ENCODE assay signal across 17 cellular contexts in the genomic region with DNA sequence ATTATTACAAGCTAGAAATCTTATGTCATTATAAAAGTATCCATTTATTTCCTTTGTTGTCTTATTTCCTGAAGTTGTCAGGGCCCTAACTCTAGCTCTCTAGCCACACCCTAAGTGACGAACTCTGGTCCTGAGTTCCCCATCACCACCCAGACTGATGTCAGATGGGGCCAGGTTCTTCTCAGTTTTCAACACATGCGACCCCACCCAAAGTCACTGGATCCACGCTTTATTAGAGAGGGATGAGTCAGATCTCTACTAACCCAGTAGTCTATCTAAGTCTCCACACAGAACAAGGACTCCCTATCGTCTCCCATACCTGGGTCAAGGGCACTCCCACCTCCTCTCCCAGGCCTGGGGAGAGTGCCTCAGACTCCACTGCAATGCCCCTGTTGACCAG. TPM values are rescaled to one million over a fixed set of nuclear protein-coding genes. Genes with fewer than 3 reads are reported as not detected.
DNase-seq lines count a peak whose midpoint lies in the region; ATAC-seq, FAIRE-seq and TF ChIP-seq lines count a peak whose summit lies in the region.
"Had no signal": no experiment of that assay in that cellular context is flagged by ENCODE, and none has a peak within 500 bp of the region (broad histone marks: within the 10 kb centered on the region; RNA-seq: fewer than 3 reads in every experiment).

No MANE protein-coding gene starts in this region.

- WGBS in hepatocyte (ENCODE audit: low lambda C conversion rate, missing lambda C conversion rate) = 71% methylated on average over 4 of the region's 4 CpGs
- whole genome bisulfite sequencing in HepG2 (ENCODE audit: low lambda C conversion rate) = 3% methylated on average over 4 of the region's 4 CpGs

- in situ Hi-C loops in HepG2 (cut with HindIII; ENCODE audit: extremely low pct_ligation_motif_present, low pct_unique_long_range_greater_than_20kb) = no loop called here

- H3K9me3 Mint-ChIP-seq in osteocyte (ENCODE audit: unreplicated experiment) = no peaks in the 10 kb centered on the region
- H3K9me3 Mint-ChIP-seq: neural progenitor cell had no signal

- no peak for ATAC-seq in GM21529 (IDR thresholded peaks at IDR 0.05; ENCODE audit: unreplicated experiment)
- ATAC-seq in HepG2 = no peak

- H3K4me3 Mint-ChIP-seq in osteocyte (ENCODE audit: unreplicated experiment) = no peak overlapping the region
- H3K4me3 Mint-ChIP-seq: neural progenitor cell had no signal

- H3K36me3 Mint-ChIP-seq in osteocyte (ENCODE audit: unreplicated experiment) = no peaks in the 10 kb centered on the region
- H3K36me3 Mint-ChIP-seq: neural progenitor cell had no signal

- H2AFZ ChIP-seq in hepatocyte = no peak overlapping the region
- H2AFZ ChIP-seq in HepG2 (ENCODE audit: low read length) = no peak overlapping the region
- H2AFZ ChIP-seq: neural progenitor cell had no signal

- FAIRE-seq in bronchial epithelial cell (lab: Jason Lieb, UNC) (no peak), HepG2 (lab: Jason Lieb, UNC) (no peak)

- H3K4me1 ChIP-seq in hepatocyte (ENCODE audit: insufficient read depth) = no peaks in the 10 kb centered on the region
- H3K4me1 ChIP-seq in HepG2 (ENCODE audit: insufficient read depth, low read length) = peaks cover 4% of the 10 kb centered on the region
- H3K4me1 ChIP-seq: adrenal gland, neural progenitor cell had no signal

- POLR2A ChIA-PET in HepG2 (lab: Yijun Ruan, JAX) = no interaction called here

- H4K20me1 ChIP-seq in hepatocyte (ENCODE audit: insufficient read depth, poor library complexity, severe bottlenecking) = no peaks in the 10 kb centered on the region
- no peaks in the 10 kb centered on the region for H4K20me1 ChIP-seq in HepG2 (ENCODE audit: insufficient read depth, low read length)

- no peak overlapping the region for H3K27ac Mint-ChIP-seq in osteocyte (ENCODE audit: unreplicated experiment)
- H3K27ac Mint-ChIP-seq: neural progenitor cell had no signal

- TF ChIP-seq CTCF in AG10803 (conservative IDR thresholded peaks at IDR 0.05; ENCODE audit: low read length) (no peak), bronchial epithelial cell (IDR thresholded peaks at IDR 0.05; ENCODE audit: insufficient read depth, low read length, severe bottlenecking) (no peak), hepatocyte (IDR thresholded peaks at IDR 0.05; ENCODE audit: poor library complexity) (no peak), osteocyte (IDR thresholded peaks at IDR 0.05) (no peak), HepG2 (CRISPR knock-in tag; IDR thresholded peaks at IDR 0.05) (no peak)

- H3K9me2 ChIP-seq in hepatocyte (replicated peaks; ENCODE audit: insufficient read depth) = no peaks in the 10 kb centered on the region

- DNase-seq in AG10803 (ENCODE audit: low read depth) (peak; percentile 25), HUDEP-2 (lab: John Stamatoyannopoulos, UW; ENCODE audit: unreplicated experiment in 76 of 76) (peak in 62 of 76 experiments; percentile 4 to 72 (median 34)), bronchial epithelial cell (ENCODE audit: low read depth) (peak; percentile 73), hepatocyte (ENCODE audit: low spot score) (peak; percentile 39), NCI-H446 treated with DMSO at 0.1 percent for 48 hours (lab: John Stamatoyannopoulos, UW) (no peak), osteocyte (ENCODE audit: extremely low spot score, unreplicated experiment) (no peak), HepG2 (ENCODE audit: low spot score) (no peak)
- DNase-seq: activated CD8-positive, alpha-beta memory T cell treated with anti-CD3 and anti-CD28 coated beads, Interleukin-2, amount 50 U/mL, for 4 hours; adrenal gland; MV-4-11; NCI-H510A treated with DMSO at 0.1 percent for 48 hours; SHP77 treated with DMSO at 0.1 percent for 48 hours; stimulated activated CD4-positive, alpha-beta T cell treated with anti-CD3 and anti-CD28 coated beads, Interleukin-12 subunit alpha, Interleukin-12 subunit beta, amount 100 ng/mL, for 4 hours; WERI-Rb-1 had no signal

- TF ChIP-seq EP300 in HepG2 (IDR thresholded peaks at IDR 0.05; ENCODE audit: low read depth in 2 of 2, low read length in 2 of 2) (no peak), HepG2 (CRISPR knock-in tag; IDR thresholded peaks at IDR 0.05; ENCODE audit: borderline replicate concordance) (no peak)

- H3K4me3 ChIP-seq in AG10803 (ENCODE audit: low read length) = no peak overlapping the region
- no peak overlapping the region for H3K4me3 ChIP-seq in bronchial epithelial cell (ENCODE audit: low read depth, low read length)
- no peak overlapping the region for H3K4me3 ChIP-seq in hepatocyte
- no peak overlapping the region for H3K4me3 ChIP-seq in HepG2 (replicated peaks in 1 of 3; ENCODE audit: insufficient read depth in 1 of 3, low read depth in 2 of 3, low read length in 3 of 3)
- H3K4me3 ChIP-seq: adrenal gland, neural progenitor cell had no signal

- TF ChIP-seq POLR2A in HepG2 (IDR thresholded peaks at IDR 0.05; ENCODE audit: insufficient read depth in 1 of 2, low read depth in 2 of 2, low read length in 2 of 2) = no peak

- no peaks in the 10 kb centered on the region for H3K36me3 ChIP-seq in bronchial epithelial cell (ENCODE audit: control insufficient read depth, insufficient read depth, low read length)
- H3K36me3 ChIP-seq in hepatocyte (replicated peaks; ENCODE audit: insufficient read depth, low read depth) = no peaks in the 10 kb centered on the region
- H3K36me3 ChIP-seq in HepG2 (replicated peaks in 1 of 2; ENCODE audit: control insufficient read depth in 1 of 2, insufficient read depth in 2 of 2, low read length in 2 of 2) = no peaks in the 10 kb centered on the region
- H3K36me3 ChIP-seq: adrenal gland, neural progenitor cell, WERI-Rb-1 had no signal

- no peak for TF ChIP-seq RAD21 in HepG2 (CRISPR knock-in tag; IDR thresholded peaks at IDR 0.05)

- no peak overlapping the region for H3K27ac ChIP-seq in hepatocyte
- no peak overlapping the region for H3K27ac ChIP-seq in HepG2 (ENCODE audit: extremely low read length, insufficient read depth, low read length)
- H3K27ac ChIP-seq: adrenal gland, neural progenitor cell, WERI-Rb-1 had no signal

- H3K27me3 ChIP-seq in bronchial epithelial cell (ENCODE audit: control insufficient read depth, insufficient read depth, low read length) (no peaks in the 10 kb centered on the region), hepatocyte (no peaks in the 10 kb centered on the region), HepG2 (ENCODE audit: control insufficient read depth in 1 of 2, insufficient read depth in 2 of 2, low read length in 2 of 2) (peaks cover 0 to 7% of the 10 kb centered on the region in 2 experiments; a peak in 2 of 5 replicates)
- H3K27me3 ChIP-seq: adrenal gland, neural progenitor cell had no signal

- CTCF ChIA-PET in HepG2 (lab: Yijun Ruan, JAX; ENCODE audit: low intra/inter-chr PET ratio, low total read pairs) = no interaction called here

- BruUV-seq in HepG2 (replicated peaks; lab: Mats Ljungman, UMichigan) = no TSS peak

- H3K4me2 ChIP-seq in hepatocyte (no peak overlapping the region), HepG2 (ENCODE audit: low read depth, low read length) (no peak overlapping the region)
- H3K4me2 ChIP-seq: neural progenitor cell had no signal

- H3K79me2 ChIP-seq in hepatocyte (no peaks in the 10 kb centered on the region), HepG2 (ENCODE audit: insufficient read depth, low read length) (no peaks in the 10 kb centered on the region)

- H3K27me3 Mint-ChIP-seq in osteocyte (ENCODE audit: unreplicated experiment) = no peaks in the 10 kb centered on the region

- peaks cover 6% of the 10 kb centered on the region for H3K4me1 Mint-ChIP-seq in osteocyte (ENCODE audit: unreplicated experiment)

- H3K9ac ChIP-seq in HepG2 (ENCODE audit: insufficient read depth, low read depth, low read length) = no peak overlapping the region
- H3K9ac ChIP-seq: neural progenitor cell had no signal

- intact Hi-C loops in HepG2 (cut with micrococcal nuclease; ENCODE audit: unreplicated experiment) = no loop called here

- H3K9me3 ChIP-seq in hepatocyte (ENCODE audit: low read depth) (no peaks in the 10 kb centered on the region), HepG2 (ENCODE audit: low read length) (no peaks in the 10 kb centered on the region)
- H3K9me3 ChIP-seq: adrenal gland had no signal

RNA-seq across cellular contexts. Expression of a gene that starts 6.8 kb away (rescaled TPM):
- total RNA-seq in bronchial epithelial cell (11.8 and 14.5 TPM in 2 replicates), hepatocyte (24.6 and 27.0 TPM in 2 replicates), osteocyte (12.4 and 12.8 TPM in 2 replicates), HepG2 (2016; rRNA removed; fragmentation: Illumina TruSeq; extraction: Trizol) (5.5 and 11.1 TPM in 2 replicates)
- polyA plus RNA-seq in hepatocyte (7.7 and 10.7 TPM in 2 replicates), HepG2 (2011; rRNA removed) (6.1 and 8.3 TPM in 2 replicates)
- total RNA-seq in HepG2 (2016; cell fraction: cytosol; rRNA removed; fragmentation: Illumina TruSeq; extraction: Trizol; ENCODE audit: low read depth) = 0.61 and 0.62 TPM in 2 replicates
- total RNA-seq in HepG2 (2016; cell fraction: insoluble cytoplasmic fraction; rRNA removed; fragmentation: Illumina TruSeq; extraction: Trizol) = 5.9 and 10.2 TPM in 2 replicates
- total RNA-seq in HepG2 (2016; cell fraction: membrane; rRNA removed; fragmentation: Illumina TruSeq; extraction: Trizol) = 3.9 and 4.5 TPM in 2 replicates
- total RNA-seq in HepG2 (2016; cell fraction: nucleus; rRNA removed; fragmentation: Illumina TruSeq; extraction: Trizol) = 10.2 and 10.6 TPM in 2 replicates
- polyA plus RNA-seq in HepG2 (2011; cell fraction: cytosol; rRNA removed) = 2.9 and 4.4 TPM in 2 replicates
- 4.6 and 5.1 TPM in 2 replicates for polyA plus RNA-seq in HepG2 (2011; cell fraction: nucleus; rRNA removed)
- polyA plus RNA-seq in HepG2 (2012) = 7.4 and 8.4 TPM in 2 replicates
- polyA plus RNA-seq in HepG2 (2016; cell fraction: cytosol; fragmentation: Illumina TruSeq; extraction: Trizol; ENCODE audit: low read depth) = 0.19 and 0.23 TPM in 2 replicates
- 6.5 and 7.0 TPM in 2 replicates for polyA plus RNA-seq in HepG2 (2016; cell fraction: insoluble cytoplasmic fraction; fragmentation: Illumina TruSeq; extraction: Trizol; ENCODE audit: low read depth)
- 1.5 and 1.7 TPM in 2 replicates for polyA plus RNA-seq in HepG2 (2016; cell fraction: membrane; fragmentation: Illumina TruSeq; extraction: Trizol; ENCODE audit: low read depth)
- 12.4 and 13.4 TPM in 2 replicates for polyA plus RNA-seq in HepG2 (2016; cell fraction: nucleus; fragmentation: Illumina TruSeq; extraction: Trizol; ENCODE audit: insufficient read depth, low read depth)
- polyA minus RNA-seq in HepG2 (2011; rRNA and poly(A)+ RNA removed; ENCODE audit: low replicate concordance) = 6.1 and 8.3 TPM in 2 replicates
- 9.9 and 11.2 TPM in 2 replicates for polyA minus RNA-seq in HepG2 (2011; cell fraction: cytosol; rRNA and poly(A)+ RNA removed)
- 17.0 and 21.4 TPM in 2 replicates for polyA minus RNA-seq in HepG2 (2011; cell fraction: nucleus; rRNA and poly(A)+ RNA removed)

RNA-seq across cellular contexts. Expression of a gene that starts 50.9 kb away (rescaled TPM):
- total RNA-seq in bronchial epithelial cell (0.26 and 0.38 TPM in 2 replicates), hepatocyte (2.1 TPM in 1 of 2 replicates, not detected in the other), osteocyte (1.6 and 2.8 TPM in 2 replicates), HepG2 (2016; rRNA removed; fragmentation: Illumina TruSeq; extraction: Trizol) (0.04 TPM in 1 of 2 replicates, not detected in the other)
- polyA plus RNA-seq in hepatocyte (2.5 TPM in 2 replicates), HepG2 (2011; rRNA removed) (not detected in 2 replicates)
- not detected in 2 replicates for total RNA-seq in HepG2 (2016; cell fraction: cytosol; rRNA removed; fragmentation: Illumina TruSeq; extraction: Trizol; ENCODE audit: low read depth)
- 0.06 TPM in 1 of 2 replicates, not detected in the other for total RNA-seq in HepG2 (2016; cell fraction: insoluble cytoplasmic fraction; rRNA removed; fragmentation: Illumina TruSeq; extraction: Trizol)
- total RNA-seq in HepG2 (2016; cell fraction: membrane; rRNA removed; fragmentation: Illumina TruSeq; extraction: Trizol) = 0.06 TPM in 1 of 2 replicates, not detected in the other
- total RNA-seq in HepG2 (2016; cell fraction: nucleus; rRNA removed; fragmentation: Illumina TruSeq; extraction: Trizol) = not detected in 2 replicates
- not detected in 2 replicates for polyA plus RNA-seq in HepG2 (2011; cell fraction: cytosol; rRNA removed)
- 0.09 and 0.13 TPM in 2 replicates for polyA plus RNA-seq in HepG2 (2011; cell fraction: nucleus; rRNA removed)
- not detected in 2 replicates for polyA plus RNA-seq in HepG2 (2012)
- not detected in 2 replicates for polyA plus RNA-seq in HepG2 (2016; cell fraction: cytosol; fragmentation: Illumina TruSeq; extraction: Trizol; ENCODE audit: low read depth)
- not detected in 2 replicates for polyA plus RNA-seq in HepG2 (2016; cell fraction: insoluble cytoplasmic fraction; fragmentation: Illumina TruSeq; extraction: Trizol; ENCODE audit: low read depth)
- not detected in 2 replicates for polyA plus RNA-seq in HepG2 (2016; cell fraction: membrane; fragmentation: Illumina TruSeq; extraction: Trizol; ENCODE audit: low read depth)
- not detected in 2 replicates for polyA plus RNA-seq in HepG2 (2016; cell fraction: nucleus; fragmentation: Illumina TruSeq; extraction: Trizol; ENCODE audit: insufficient read depth, low read depth)
- polyA minus RNA-seq in HepG2 (2011; rRNA and poly(A)+ RNA removed; ENCODE audit: low replicate concordance) = 0.12 TPM in 1 of 2 replicates, not detected in the other
- polyA minus RNA-seq in HepG2 (2011; cell fraction: cytosol; rRNA and poly(A)+ RNA removed) = not detected in 2 replicates
- polyA minus RNA-seq in HepG2 (2011; cell fraction: nucleus; rRNA and poly(A)+ RNA removed) = 0.26 and 0.99 TPM in 2 replicates
- total RNA-seq: G401 had no signal

Comparison
In these comparisons a context has a peak if more than half of its experiments do, and no peak if none do; other contexts are left out.
1. DNase-seq: peak in AG10803 (single experiment), HUDEP-2 (62 of 76), bronchial epithelial cell (single experiment) and hepatocyte (single experiment); none in NCI-H446 treated with DMSO at 0.1 percent for 48 hours (single experiment), osteocyte (single experiment) and HepG2 (single experiment).